Comparison of ENCODE assay signal across 27 cellular contexts in genomic region chr6:66336171-66336570, GRCh38.
"Had no signal": no experiment of that assay in that cellular context is flagged by ENCODE, and none has a peak within 500 bp of the region (broad histone marks: within the 10 kb centered on the region; RNA-seq: fewer than 3 reads in every experiment).

No MANE protein-coding gene starts in this region.

- H3K4me1 Mint-ChIP-seq: naive B cell, neural crest cell had no signal

- H3K27me3 Mint-ChIP-seq: naive B cell; natural killer cell treated with Interleukin-12 subunit alpha and Interleukin-12 subunit beta and Interleukin-15 and Interleukin-18, amount 100 ng/mL, for 72 hours had no signal

- FAIRE-seq: islet of Langerhans had no signal

- H3K4me2 ChIP-seq: smooth muscle cell had no signal

- H3K9me3 ChIP-seq: gastrocnemius medialis, left lung, right atrium auricular region, stomach, thyroid gland, vagina had no signal

- H3K27ac Mint-ChIP-seq: mesothelial cell of epicardium; naive B cell; natural killer cell treated with Interleukin-12 subunit alpha and Interleukin-12 subunit beta and Interleukin-15 and Interleukin-18, amount 100 ng/mL, for 72 hours; progenitor cell of endocrine pancreas had no signal

- H3K27me3 ChIP-seq: dorsolateral prefrontal cortex, gastrocnemius medialis, left lung, right atrium auricular region, stomach, thyroid gland, vagina had no signal

- DNase-seq: dorsolateral prefrontal cortex; effector CD4-positive, alpha-beta T cell; gastrocnemius medialis; head of caudate nucleus; left cardiac atrium; left lung; mesenchymal stem cell; mucosa of descending colon; naive B cell; stimulated activated CD4-positive, alpha-beta T cell treated with anti-CD3 and anti-CD28 coated beads, Interleukin-12 subunit alpha, Interleukin-12 subunit beta, amount 100 ng/mL, for 4 hours; stimulated activated CD4-positive, alpha-beta T cell treated with anti-CD3 and anti-CD28 coated beads, Interleukin-1b, Interleukin-23, amount 100 ng/mL, for 48 hours; stimulated activated CD4-positive, alpha-beta T cell treated with anti-CD3 and anti-CD28 coated beads, Interleukin-4, amount 100 ng/mL, for 1 hour; stimulated activated CD8-positive, alpha-beta memory T cell treated with anti-CD3 and anti-CD28 coated beads, Interleukin-4, amount 100 ng/mL, for 48 hours; stimulated activated naive CD4-positive, alpha-beta T cell treated with Interleukin-2 at 50 U/mL for 16 hours; stomach; thyroid gland; trophoblast cell had no signal

- H3K27ac ChIP-seq: dorsolateral prefrontal cortex, gastrocnemius medialis, left lung, parathyroid adenoma, right atrium auricular region, stomach, thyroid gland, vagina had no signal

- H3K9ac ChIP-seq: parathyroid adenoma had no signal

- H3K4me1 ChIP-seq: gastrocnemius medialis, left lung, parathyroid adenoma, right atrium auricular region, stomach, thyroid gland, vagina had no signal

- H3K36me3 Mint-ChIP-seq: mesothelial cell of epicardium, naive B cell had no signal

- H3K4me3 Mint-ChIP-seq: mesothelial cell of epicardium; naive B cell; natural killer cell treated with Interleukin-12 subunit alpha and Interleukin-12 subunit beta and Interleukin-15 and Interleukin-18, amount 100 ng/mL, for 72 hours; neural crest cell had no signal

- H3K4me3 ChIP-seq: dorsolateral prefrontal cortex, gastrocnemius medialis, left lung, mucosa of descending colon, right atrium auricular region, smooth muscle cell, stomach, thyroid gland, vagina had no signal

- H2AFZ ChIP-seq: parathyroid adenoma had no signal

- H3K79me2 ChIP-seq: parathyroid adenoma had no signal

- H3K36me3 ChIP-seq: gastrocnemius medialis, left lung, right atrium auricular region, stomach, thyroid gland, vagina had no signal

- ATAC-seq: gastrocnemius medialis; left cardiac atrium; left lung; mucosa of descending colon; natural killer cell treated with Interleukin-12 subunit alpha and Interleukin-12 subunit beta and Interleukin-15 and Interleukin-18, amount 100 ng/mL, for 72 hours; sciatic nerve had no signal

- H3K9me3 Mint-ChIP-seq: mesothelial cell of epicardium, neural crest cell had no signal
